In the genomic region with DNA sequence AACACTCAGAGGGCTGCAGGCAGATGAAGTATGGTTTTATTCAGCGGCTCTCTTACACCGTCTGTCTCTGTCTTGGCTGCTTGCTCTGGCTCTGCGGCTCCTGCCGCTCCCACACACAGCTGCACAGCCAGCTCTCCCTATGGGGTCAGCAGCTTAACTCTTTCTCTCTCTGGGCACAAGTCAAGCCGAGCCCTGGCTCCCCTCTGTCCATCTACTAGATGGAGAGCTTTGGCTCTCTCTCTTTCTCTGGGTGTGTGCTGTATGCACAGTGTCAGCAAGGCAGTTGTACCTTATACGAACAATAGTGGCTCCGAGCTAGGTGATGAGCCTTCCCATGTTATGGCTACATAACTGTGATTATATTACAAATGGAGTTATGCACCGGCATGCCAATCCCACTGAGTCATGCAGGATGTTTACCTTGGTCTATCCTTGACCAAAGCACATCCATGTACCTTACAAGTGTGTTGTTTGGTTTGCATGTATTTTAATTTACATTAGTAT, we compare ENCODE assay signal across 12 cellular contexts. TPM values are rescaled to one million over a fixed set of nuclear protein-coding genes. Genes with fewer than 3 reads are reported as not detected.
DNase-seq lines count a peak whose midpoint lies in the region; FAIRE-seq and TF ChIP-seq lines count a peak whose summit lies in the region.
"Had no signal": no experiment of that assay in that cellular context is flagged by ENCODE, and none has a peak within 500 bp of the region (broad histone marks: within the 10 kb centered on the region; RNA-seq: fewer than 3 reads in every experiment).

No MANE protein-coding gene starts in this region.

- peak overlapping the region; percentile 61 for H3K4me2 ChIP-seq in hepatocyte
- peak overlapping the region; percentile 59 for H3K4me2 ChIP-seq in skeletal muscle satellite cell (ENCODE audit: low read length)

- H3K36me3 ChIP-seq in hepatocyte (replicated peaks; ENCODE audit: insufficient read depth, low read depth) (no peaks in the 10 kb centered on the region), skeletal muscle satellite cell (ENCODE audit: insufficient read depth, low read length) (no peaks in the 10 kb centered on the region)

- peaks cover 15% of the 10 kb centered on the region for H3K4me1 ChIP-seq in hepatocyte (ENCODE audit: insufficient read depth)
- H3K4me1 ChIP-seq in skeletal muscle satellite cell (ENCODE audit: control insufficient read depth, insufficient read depth, low read length), result peaks cover 46% of the 10 kb centered on the region

- no peak for FAIRE-seq in D721Med (lab: Jason Lieb, UNC)
- FAIRE-seq: colon, GM12878 had no signal

- H3K27me3 ChIP-seq in hepatocyte (no peaks in the 10 kb centered on the region), skeletal muscle satellite cell (ENCODE audit: control insufficient read depth, insufficient read depth, low read length) (no peaks in the 10 kb centered on the region)

- no peaks in the 10 kb centered on the region for H4K20me1 ChIP-seq in hepatocyte (ENCODE audit: insufficient read depth, poor library complexity, severe bottlenecking)

- H3K27ac ChIP-seq in hepatocyte, result peak overlapping the region; percentile 79

- TF ChIP-seq CTCF in astrocyte of the cerebellum (IDR thresholded peaks at IDR 0.05; ENCODE audit: low read depth, low read length, missing control alignments) (no peak), hepatocyte (IDR thresholded peaks at IDR 0.05; ENCODE audit: poor library complexity) (no peak), D721Med (IDR thresholded peaks at IDR 0.05; ENCODE audit: insufficient read depth, missing control alignments) (no peak)

- no peak overlapping the region for H3K9ac ChIP-seq in skeletal muscle satellite cell (ENCODE audit: low read depth, low read length)

- no peaks in the 10 kb centered on the region for H3K79me2 ChIP-seq in hepatocyte

- H3K9me3 ChIP-seq in hepatocyte (ENCODE audit: low read depth), result no peaks in the 10 kb centered on the region
- no peaks in the 10 kb centered on the region for H3K9me3 ChIP-seq in skeletal muscle satellite cell (replicated peaks; ENCODE audit: low read length)

- peak; percentile 87 for DNase-seq in HT1080 (ENCODE audit: low read depth)
- DNase-seq in astrocyte of the cerebellum (ENCODE audit: low read depth), result peak; percentile 48
- DNase-seq in hepatocyte (ENCODE audit: low spot score), result peak; percentile 53
- no peak for DNase-seq in AG20443 (ENCODE audit: low spot score)
- DNase-seq in D721Med (ENCODE audit: insufficient read length, low spot score), result no peak
- DNase-seq in foreskin melanocyte, result no peak
- DNase-seq in SIG-M5 (lab: John Stamatoyannopoulos, UW), result no peak
- DNase-seq: naive B cell, NCI-H187 treated with DMSO at 0.1 percent for 48 hours had no signal

- no peak overlapping the region for H3K4me3 ChIP-seq in astrocyte of the cerebellum (ENCODE audit: low read depth, low read length)
- no peak overlapping the region for H3K4me3 ChIP-seq in hepatocyte
- peak overlapping the region; percentile 18 for H3K4me3 ChIP-seq in skeletal muscle satellite cell (ENCODE audit: low read length)
- H3K4me3 ChIP-seq: GM12878 had no signal

- no peak overlapping the region for H2AFZ ChIP-seq in hepatocyte

- in situ Hi-C loops in astrocyte of the cerebellum (cut with HindIII; ENCODE audit: low sequenced_read_pairs), result no loop called here

- 23% methylated on average over 8 of the region's 8 CpGs for WGBS in hepatocyte (ENCODE audit: low lambda C conversion rate, missing lambda C conversion rate)

- no peaks in the 10 kb centered on the region for H3K9me2 ChIP-seq in hepatocyte (replicated peaks; ENCODE audit: insufficient read depth)

RNA-seq across cellular contexts. Expression of a gene that starts 19.3 kb away (rescaled TPM):
- 224 and 287 TPM in 2 replicates for total RNA-seq in HT1080 (2014; rRNA removed; shearing (Covaris generic))
- polyA plus RNA-seq in HT1080 (2015; cell fraction: cytosol; rRNA removed), result 233 and 235 TPM in 2 replicates
- 186 and 229 TPM in 2 replicates for polyA plus RNA-seq in HT1080 (2015; cell fraction: nucleus; rRNA removed)
- total RNA-seq in hepatocyte, result 186 and 195 TPM in 2 replicates
- 232 and 249 TPM in 2 replicates for polyA plus RNA-seq in hepatocyte
- 63.8 and 98.9 TPM in 2 replicates for total RNA-seq in skeletal muscle satellite cell (2012; rRNA removed)

Comparison
In these comparisons a context has a peak if more than half of its experiments do, and no peak if none do; other contexts are left out.
1. DNase-seq: peak in HT1080 (single experiment), astrocyte of the cerebellum (single experiment) and hepatocyte (single experiment); none in AG20443 (single experiment), D721Med (single experiment), foreskin melanocyte (single experiment) and SIG-M5 (single experiment).